ENCODE assay signal across 17 cellular contexts in genomic region chr3:98755601-98756000, GRCh38.
"Had no signal": no experiment of that assay in that cellular context is flagged by ENCODE, and none has a peak within 500 bp of the region (broad histone marks: within the 10 kb centered on the region; RNA-seq: fewer than 3 reads in every experiment).

No MANE protein-coding gene starts in this region.

- H3K4me1 Mint-ChIP-seq: immature natural killer cell; stimulated activated naive B cell treated with anti-CD40 and anti-IgM and Interleukin-4, amounts not matched to agents 10 μg/mL and 1 μg/mL and 100 μg/mL, for 72 hours; stimulated activated naive CD8-positive, alpha-beta T cell treated with anti-CD3 and anti-CD28 coated beads, Interleukin-15, amount 100 ng/mL, for 72 hours had no signal

- H3K27ac Mint-ChIP-seq: immature natural killer cell; naive thymus-derived CD4-positive, alpha-beta T cell; stimulated activated naive B cell treated with anti-CD40 and anti-IgM and Interleukin-4, amounts not matched to agents 10 μg/mL and 1 μg/mL and 100 μg/mL, for 72 hours; stimulated activated naive CD8-positive, alpha-beta T cell treated with anti-CD3 and anti-CD28 coated beads, Interleukin-15, amount 100 ng/mL, for 72 hours had no signal

- H3K36me3 Mint-ChIP-seq: immature natural killer cell; naive thymus-derived CD4-positive, alpha-beta T cell; stimulated activated naive B cell treated with anti-CD40 and anti-IgM and Interleukin-4, amounts not matched to agents 10 μg/mL and 1 μg/mL and 100 μg/mL, for 72 hours had no signal

- H3K27me3 ChIP-seq: pancreas, testis, transverse colon had no signal

- H3K4me3 Mint-ChIP-seq: immature natural killer cell; naive thymus-derived CD4-positive, alpha-beta T cell; neural crest cell; stimulated activated naive B cell treated with anti-CD40 and anti-IgM and Interleukin-4, amounts not matched to agents 10 μg/mL and 1 μg/mL and 100 μg/mL, for 72 hours; stimulated activated naive CD8-positive, alpha-beta T cell treated with anti-CD3 and anti-CD28 coated beads, Interleukin-15, amount 100 ng/mL, for 72 hours had no signal

- DNase-seq: caudate nucleus; effector memory CD4-positive, alpha-beta T cell; immature natural killer cell; mesendoderm; naive thymus-derived CD4-positive, alpha-beta T cell; pancreas; retina; stimulated activated CD4-positive, alpha-beta T cell treated with anti-CD3 and anti-CD28 coated beads, Interleukin-2, amount 100 ng/mL, for 24 hours; stimulated activated CD4-positive, alpha-beta T cell treated with anti-CD3 and anti-CD28 coated beads, Interleukin-4, amount 100 ng/mL, for 4 hours; stimulated activated naive B cell treated with anti-CD40 and anti-IgM and Interleukin-4, amounts not matched to agents 10 μg/mL and 1 μg/mL and 100 μg/mL, for 72 hours; stimulated activated naive CD8-positive, alpha-beta T cell treated with anti-CD3 and anti-CD28 coated beads, Interleukin-15, amount 100 ng/mL, for 72 hours; testis; transverse colon had no signal

- ATAC-seq: esophagus mucosa; naive thymus-derived CD4-positive, alpha-beta T cell; pancreas; sciatic nerve; stimulated activated naive B cell treated with anti-CD40 and anti-IgM and Interleukin-4, amounts not matched to agents 10 μg/mL and 1 μg/mL and 100 μg/mL, for 72 hours; stimulated activated naive CD8-positive, alpha-beta T cell treated with anti-CD3 and anti-CD28 coated beads, Interleukin-15, amount 100 ng/mL, for 72 hours had no signal

- H3K9me3 ChIP-seq: pancreas, prostate gland, testis, transverse colon had no signal

- H3K4me1 ChIP-seq: prostate gland, testis, transverse colon had no signal

- H3K36me3 ChIP-seq: pancreas, prostate gland, transverse colon had no signal

- H3K4me3 ChIP-seq: pancreas, prostate gland, testis, transverse colon had no signal

- H3K9me3 Mint-ChIP-seq: immature natural killer cell; naive thymus-derived CD4-positive, alpha-beta T cell; neural crest cell; stimulated activated naive B cell treated with anti-CD40 and anti-IgM and Interleukin-4, amounts not matched to agents 10 μg/mL and 1 μg/mL and 100 μg/mL, for 72 hours; stimulated activated naive CD8-positive, alpha-beta T cell treated with anti-CD3 and anti-CD28 coated beads, Interleukin-15, amount 100 ng/mL, for 72 hours had no signal

- H3K27ac ChIP-seq: pancreas, prostate gland, testis, transverse colon had no signal
